In the genomic region with DNA sequence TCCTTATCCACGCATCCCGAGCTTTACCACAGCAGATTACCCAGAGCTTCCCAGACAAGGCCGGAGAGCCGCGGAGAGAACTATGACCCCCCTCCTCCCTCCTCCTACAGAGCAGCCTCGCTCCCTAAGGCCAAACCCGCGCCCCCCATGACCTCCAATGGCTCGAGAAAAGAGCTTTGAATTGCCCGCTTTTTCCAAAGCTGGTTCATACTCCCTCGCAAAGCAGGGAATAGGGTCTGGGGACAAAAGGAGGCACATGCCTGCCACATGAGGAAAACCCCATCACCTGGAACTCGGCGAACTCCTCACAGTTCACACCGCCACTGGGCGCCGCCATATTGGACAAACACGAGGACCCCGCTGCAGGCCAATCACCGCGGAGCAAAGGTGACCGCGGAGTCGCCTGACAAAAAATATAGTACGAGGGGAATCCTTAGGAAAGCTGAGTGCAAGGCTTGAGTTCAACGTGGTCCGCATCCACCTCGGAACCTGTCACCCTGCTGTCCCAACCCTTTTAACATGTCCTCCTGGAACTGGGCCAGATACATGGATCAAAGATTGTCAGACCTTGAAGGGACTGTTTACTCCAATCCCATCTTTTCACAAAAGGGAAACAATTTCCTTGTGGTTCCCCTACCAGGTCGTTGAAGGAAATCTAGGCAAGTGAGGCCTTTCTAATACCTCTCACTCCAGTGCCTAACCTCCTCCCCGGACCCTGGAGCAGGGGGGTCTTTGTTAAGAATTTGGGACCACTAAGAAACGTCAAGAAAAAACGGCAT, we compare ENCODE assay signal across 1 cellular context.
A peak's percentile ranks its signal among the peaks of the same experiment; 100 is the strongest.
TF ChIP-seq lines count a peak whose summit lies in the region.

A gene (minus strand): TSS at position 344 of the 779 bp plus-strand sequence. CDS start 7 bp downstream, at position 337.

TF ChIP-seq in A549, 52 proteins besides CTCF, POLR2A, EP300 and RAD21 (continued from another document):
- TF ChIP-seq, protein P1, sequence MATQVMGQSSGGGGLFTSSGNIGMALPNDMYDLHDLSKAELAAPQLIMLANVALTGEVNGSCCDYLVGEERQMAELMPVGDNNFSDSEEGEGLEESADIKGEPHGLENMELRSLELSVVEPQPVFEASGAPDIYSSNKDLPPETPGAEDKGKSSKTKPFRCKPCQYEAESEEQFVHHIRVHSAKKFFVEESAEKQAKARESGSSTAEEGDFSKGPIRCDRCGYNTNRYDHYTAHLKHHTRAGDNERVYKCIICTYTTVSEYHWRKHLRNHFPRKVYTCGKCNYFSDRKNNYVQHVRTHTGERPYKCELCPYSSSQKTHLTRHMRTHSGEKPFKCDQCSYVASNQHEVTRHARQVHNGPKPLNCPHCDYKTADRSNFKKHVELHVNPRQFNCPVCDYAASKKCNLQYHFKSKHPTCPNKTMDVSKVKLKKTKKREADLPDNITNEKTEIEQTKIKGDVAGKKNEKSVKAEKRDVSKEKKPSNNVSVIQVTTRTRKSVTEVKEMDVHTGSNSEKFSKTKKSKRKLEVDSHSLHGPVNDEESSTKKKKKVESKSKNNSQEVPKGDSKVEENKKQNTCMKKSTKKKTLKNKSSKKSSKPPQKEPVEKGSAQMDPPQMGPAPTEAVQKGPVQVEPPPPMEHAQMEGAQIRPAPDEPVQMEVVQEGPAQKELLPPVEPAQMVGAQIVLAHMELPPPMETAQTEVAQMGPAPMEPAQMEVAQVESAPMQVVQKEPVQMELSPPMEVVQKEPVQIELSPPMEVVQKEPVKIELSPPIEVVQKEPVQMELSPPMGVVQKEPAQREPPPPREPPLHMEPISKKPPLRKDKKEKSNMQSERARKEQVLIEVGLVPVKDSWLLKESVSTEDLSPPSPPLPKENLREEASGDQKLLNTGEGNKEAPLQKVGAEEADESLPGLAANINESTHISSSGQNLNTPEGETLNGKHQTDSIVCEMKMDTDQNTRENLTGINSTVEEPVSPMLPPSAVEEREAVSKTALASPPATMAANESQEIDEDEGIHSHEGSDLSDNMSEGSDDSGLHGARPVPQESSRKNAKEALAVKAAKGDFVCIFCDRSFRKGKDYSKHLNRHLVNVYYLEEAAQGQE (IDR thresholded peaks at IDR 0.05), result no peak
- TF ChIP-seq CBX2 (IDR thresholded peaks at IDR 0.05; ENCODE audit: borderline replicate concordance, low read depth) (no peak), SMC3 (IDR thresholded peaks at IDR 0.05) (no peak), EHF (CRISPR knock-in tag; IDR thresholded peaks at IDR 0.05) (no peak), NFE2L2 (conservative IDR thresholded peaks at IDR 0.05; ENCODE audit: low read length) (no peak), CHD2 (IDR thresholded peaks at IDR 0.05; ENCODE audit: low read length, partially characterized antibody) (no peak), GATA3 (IDR thresholded peaks at IDR 0.05; ENCODE audit: borderline replicate concordance) (no peak; the same call in 1 of the 2 replicates), KDM1A (IDR thresholded peaks at IDR 0.05; ENCODE audit: low read depth) (no peak), ZSCAN20 (CRISPR knock-in tag; IDR thresholded peaks at IDR 0.05) (no peak), NR3C1 (IDR thresholded peaks at IDR 0.05) (no peak), RFX5 (IDR thresholded peaks at IDR 0.05) (no peak), ZFP36 (IDR thresholded peaks at IDR 0.05; ENCODE audit: borderline replicate concordance, partially characterized antibody) (no peak), FOSB (CRISPR knock-in tag; IDR thresholded peaks at IDR 0.05) (no peak), HOXB5 (CRISPR knock-in tag; IDR thresholded peaks at IDR 0.05) (no peak), TFCP2L1 (CRISPR knock-in tag; IDR thresholded peaks at IDR 0.05) (no peak), HOXA7 (CRISPR knock-in tag; IDR thresholded peaks at IDR 0.05) (no peak), RCOR1 (IDR thresholded peaks at IDR 0.05; ENCODE audit: low read depth, low read length) (no peak), PHF8 (IDR thresholded peaks at IDR 0.05; ENCODE audit: borderline replicate concordance, low read depth) (peak; percentile 89; the same call in 1 of the 2 replicates), CHD4 (IDR thresholded peaks at IDR 0.05; ENCODE audit: borderline replicate concordance) (no peak), MAFK (IDR thresholded peaks at IDR 0.05; ENCODE audit: partially characterized antibody) (no peak), CEBPB (IDR thresholded peaks at IDR 0.05) (no peak), HDAC2 (IDR thresholded peaks at IDR 0.05) (peak; percentile 87), ZNF302 (CRISPR knock-in tag; IDR thresholded peaks at IDR 0.05) (no peak), SREBF2 (IDR thresholded peaks at IDR 0.05) (no peak), BHLHE40 (IDR thresholded peaks at IDR 0.05; ENCODE audit: low read depth, low read length) (no peak), JUNB (IDR thresholded peaks at IDR 0.05) (no peak), ESRRA (IDR thresholded peaks at IDR 0.05; ENCODE audit: borderline replicate concordance, low read length) (no peak), CBX8 (IDR thresholded peaks at IDR 0.05) (no peak), NPAS2 (CRISPR knock-in tag; IDR thresholded peaks at IDR 0.05; ENCODE audit: borderline replicate concordance) (no peak), HEYL (CRISPR knock-in tag; IDR thresholded peaks at IDR 0.05) (no peak), MYC (IDR thresholded peaks at IDR 0.05; ENCODE audit: borderline replicate concordance, low read length) (peak; percentile 84)
- TF ChIP-seq, protein P2, sequence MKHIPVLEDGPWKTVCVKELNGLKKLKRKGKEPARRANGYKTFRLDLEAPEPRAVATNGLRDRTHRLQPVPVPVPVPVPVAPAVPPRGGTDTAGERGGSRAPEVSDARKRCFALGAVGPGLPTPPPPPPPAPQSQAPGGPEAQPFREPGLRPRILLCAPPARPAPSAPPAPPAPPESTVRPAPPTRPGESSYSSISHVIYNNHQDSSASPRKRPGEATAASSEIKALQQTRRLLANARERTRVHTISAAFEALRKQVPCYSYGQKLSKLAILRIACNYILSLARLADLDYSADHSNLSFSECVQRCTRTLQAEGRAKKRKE (CRISPR knock-in tag; IDR thresholded peaks at IDR 0.05; ENCODE audit: low read depth), result 0 out of 2 replicates have a peak, but pooled peaks have one; percentile 25
- TF ChIP-seq, protein P3, sequence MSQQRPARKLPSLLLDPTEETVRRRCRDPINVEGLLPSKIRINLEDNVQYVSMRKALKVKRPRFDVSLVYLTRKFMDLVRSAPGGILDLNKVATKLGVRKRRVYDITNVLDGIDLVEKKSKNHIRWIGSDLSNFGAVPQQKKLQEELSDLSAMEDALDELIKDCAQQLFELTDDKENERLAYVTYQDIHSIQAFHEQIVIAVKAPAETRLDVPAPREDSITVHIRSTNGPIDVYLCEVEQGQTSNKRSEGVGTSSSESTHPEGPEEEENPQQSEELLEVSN (IDR thresholded peaks at IDR 0.05; ENCODE audit: borderline replicate concordance, low read depth), result peak; percentile 33; the same call in 1 of the 2 replicates
- TF ChIP-seq, protein P4, sequence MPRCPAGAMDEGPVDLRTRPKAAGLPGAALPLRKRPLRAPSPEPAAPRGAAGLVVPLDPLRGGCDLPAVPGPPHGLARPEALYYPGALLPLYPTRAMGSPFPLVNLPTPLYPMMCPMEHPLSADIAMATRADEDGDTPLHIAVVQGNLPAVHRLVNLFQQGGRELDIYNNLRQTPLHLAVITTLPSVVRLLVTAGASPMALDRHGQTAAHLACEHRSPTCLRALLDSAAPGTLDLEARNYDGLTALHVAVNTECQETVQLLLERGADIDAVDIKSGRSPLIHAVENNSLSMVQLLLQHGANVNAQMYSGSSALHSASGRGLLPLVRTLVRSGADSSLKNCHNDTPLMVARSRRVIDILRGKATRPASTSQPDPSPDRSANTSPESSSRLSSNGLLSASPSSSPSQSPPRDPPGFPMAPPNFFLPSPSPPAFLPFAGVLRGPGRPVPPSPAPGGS (IDR thresholded peaks at IDR 0.05), result peak; percentile 43; the same call in 2 of the 3 replicates
- TF ChIP-seq, protein P5, sequence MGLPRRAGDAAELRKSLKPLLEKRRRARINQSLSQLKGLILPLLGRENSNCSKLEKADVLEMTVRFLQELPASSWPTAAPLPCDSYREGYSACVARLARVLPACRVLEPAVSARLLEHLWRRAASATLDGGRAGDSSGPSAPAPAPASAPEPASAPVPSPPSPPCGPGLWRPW (IDR thresholded peaks at IDR 0.05), result no peak
TF ChIP-seq in A549: peak in this region for 10.
